Comparison of ENCODE assay signal across 9 cellular contexts in the genomic region with DNA sequence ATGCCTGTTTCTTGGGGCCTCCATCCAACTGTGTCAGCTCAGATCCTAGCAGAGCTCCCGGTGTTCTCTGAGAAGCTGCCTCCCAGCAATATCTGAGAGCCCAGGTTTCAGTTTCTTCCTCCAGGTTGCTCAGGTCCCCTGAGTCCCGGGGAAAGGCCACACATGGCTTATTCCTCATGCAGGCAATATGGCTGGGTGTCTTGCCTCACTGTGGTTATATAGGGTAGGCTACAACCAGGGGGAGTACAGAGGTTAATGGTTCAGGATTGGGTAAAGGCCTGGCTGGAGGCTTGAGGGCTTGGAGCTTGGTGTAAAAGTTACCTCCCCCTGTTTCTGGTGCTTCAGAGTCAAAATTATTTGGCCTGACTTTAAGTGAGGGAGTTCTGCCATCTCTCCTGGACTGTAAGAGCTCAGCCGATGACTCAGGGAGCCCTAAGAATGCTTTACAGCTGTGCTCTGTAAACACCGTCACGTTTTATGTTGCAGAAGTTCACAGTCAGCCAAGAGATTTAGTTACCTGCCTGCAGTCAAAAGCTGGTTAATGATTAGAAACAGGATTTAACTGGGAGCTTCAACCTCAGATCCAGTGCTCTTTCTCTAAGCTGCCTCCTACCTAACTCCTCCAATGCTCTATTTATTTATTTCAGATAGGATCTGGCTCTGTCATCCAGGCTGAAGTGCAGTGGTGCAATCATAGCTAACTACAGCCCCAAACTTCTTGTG.
DNase-seq lines count a peak whose midpoint lies in the region.
"Had no signal": no experiment of that assay in that cellular context is flagged by ENCODE, and none has a peak within 500 bp of the region (broad histone marks: within the 10 kb centered on the region; RNA-seq: fewer than 3 reads in every experiment).

No MANE protein-coding gene starts in this region.

- peak overlapping the region; percentile 75 for H3K27ac ChIP-seq in rectal smooth muscle tissue (ENCODE audit: low read depth, low read length)

- H3K9ac ChIP-seq in rectal smooth muscle tissue (ENCODE audit: low read length), result no peak overlapping the region

- peaks cover 6% of the 10 kb centered on the region for H3K4me1 ChIP-seq in rectal smooth muscle tissue (ENCODE audit: control insufficient read depth, insufficient read depth, low read length)

- peak; percentile 82 for DNase-seq in EH (ENCODE audit: low read depth)
- peak; percentile 37 for DNase-seq in NCI-H82 treated with DMSO at 0.1 percent for 48 hours (lab: John Stamatoyannopoulos, UW; ENCODE audit: unreplicated experiment)
- DNase-seq in fibroblast of the conjunctiva (ENCODE audit: low read depth), result peak; percentile 79
- no peak for DNase-seq in activated CD4-positive, alpha-beta T cell treated with anti-CD3 and anti-CD28 coated beads, Interleukin-2, amount 50 U/mL, for 4 hours
- no peak for DNase-seq in SW 1271 (lab: John Stamatoyannopoulos, UW)
- DNase-seq in effector CD8-positive, alpha-beta T cell (lab: John Stamatoyannopoulos, UW), result no peak
- DNase-seq in GF-D8 (lab: John Stamatoyannopoulos, UW), result no peak
- DNase-seq: naive B cell had no signal

- H3K27me3 ChIP-seq in rectal smooth muscle tissue (ENCODE audit: control insufficient read depth, insufficient read depth, low read length), result no peaks in the 10 kb centered on the region

- H3K36me3 ChIP-seq in rectal smooth muscle tissue (ENCODE audit: control insufficient read depth, insufficient read depth, low read length), result no peaks in the 10 kb centered on the region

- no peak overlapping the region for H3K4me3 ChIP-seq in rectal smooth muscle tissue (ENCODE audit: low read length)

Comparison
In these comparisons a context has a peak if more than half of its experiments do, and no peak if none do; other contexts are left out.
1. DNase-seq: peak in EH (single experiment), NCI-H82 treated with DMSO at 0.1 percent for 48 hours (single experiment) and fibroblast of the conjunctiva (single experiment); none in activated CD4-positive, alpha-beta T cell treated with anti-CD3 and anti-CD28 coated beads, Interleukin-2, amount 50 U/mL, for 4 hours (0 of 2), SW 1271 (0 of 2), effector CD8-positive, alpha-beta T cell (single experiment) and GF-D8 (single experiment).